Comparison of ENCODE assay signal across 8 cellular contexts in genomic region chr11:125110506-125110905, GRCh38. TPM values are rescaled to one million over a fixed set of nuclear protein-coding genes. Genes with fewer than 3 reads are reported as not detected.
A peak's percentile ranks its signal among the peaks of the same experiment; 100 is the strongest.
DNase-seq lines count a peak whose midpoint lies in the region; ATAC-seq and TF ChIP-seq lines count a peak whose summit lies in the region.

No MANE protein-coding gene starts in this region.

- H4K20me1 ChIP-seq in PC-9 (ENCODE audit: insufficient read depth): no peaks in the 10 kb centered on the region

- POLR2A ChIA-PET in PC-9 (lab: Charles Lee; ENCODE audit: unreplicated experiment): interaction anchor here (0.6 to 1.0 kb wide), 3 partner anchors 10 to 1022 kb away, joined by 3 to 9 read pairs (median 5); no protein-coding TSS in a partner anchor

- peaks cover 12% of the 10 kb centered on the region; the same call in 1 of the 2 replicates for H3K79me2 ChIP-seq in PC-9 (ENCODE audit: low read depth)

- peak overlapping the region; percentile 97; the same call in 1 of the 2 replicates for H2AFZ ChIP-seq in PC-9

- H3K27ac ChIP-seq in PC-9 (no peak overlapping the region), epithelial cell of prostate (peak overlapping the region; percentile 65)

- no peaks in the 10 kb centered on the region; the same call in 1 of the 2 replicates for H3K9me3 ChIP-seq in PC-9 (ENCODE audit: insufficient read depth, low read depth)

- no TSS peak for BruUV-seq in PC-9 (replicated peaks; lab: Mats Ljungman, UMichigan)

- peak overlapping the region; percentile 85 for H3K4me2 ChIP-seq in PC-9

- no peaks in the 10 kb centered on the region for H3K36me3 ChIP-seq in PC-9 (ENCODE audit: low read depth)

- no peaks in the 10 kb centered on the region for H3K27me3 ChIP-seq in PC-9 (ENCODE audit: insufficient read depth, low read depth)

- TF ChIP-seq CTCF in PC-9 (conservative IDR thresholded peaks at IDR 0.05) (no peak), omental fat pad (IDR thresholded peaks at IDR 0.05) (no peak)

- H3K4me1 ChIP-seq in PC-9 (replicated peaks; ENCODE audit: insufficient read depth): peaks cover 12% of the 10 kb centered on the region; the same call in 1 of the 2 replicates

- H3K9me2 ChIP-seq in PC-9 (ENCODE audit: insufficient read depth): no peaks in the 10 kb centered on the region

- ATAC-seq in omental fat pad (ENCODE audit: low FRiP score) (no peak), HG02798 (IDR thresholded peaks at IDR 0.05; ENCODE audit: poor library complexity, unreplicated experiment) (no peak)

- intact Hi-C loops in PC-9 (cut with micrococcal nuclease; ENCODE audit: unreplicated experiment): loop anchor here (2.0 kb wide), 2 partner anchors 20 to 32 kb away; no protein-coding TSS in a partner anchor

- H3F3A ChIP-seq in PC-9 (ENCODE audit: insufficient read depth, low read depth): peaks cover 9% of the 10 kb centered on the region; the same call in 1 of the 2 replicates

- DNase-seq in NCI-H1105 treated with DMSO at 0.1 percent for 48 hours (lab: John Stamatoyannopoulos, UW) (peak; percentile 9), NCI-H1105 (lab: John Stamatoyannopoulos, UW) (no peak), PC-9 (no peak), epithelial cell of prostate (ENCODE audit: low read depth, low spot score) (no peak), skeletal muscle cell (ENCODE audit: low read depth) (no peak), omental fat pad (ENCODE audit: low spot score) (no peak), NCI-H1048 (lab: John Stamatoyannopoulos, UW) (no peak)

- peak overlapping the region; percentile 89 for H3K4me3 ChIP-seq in PC-9
- H3K4me3 ChIP-seq in skeletal muscle cell (ENCODE audit: low read depth, low read length): peak overlapping the region; percentile 88

- CTCF ChIA-PET in PC-9 (lab: Charles Lee): interaction anchor here (0.6 kb wide), 1 partner anchor 9 kb away, joined by 4 read pairs; no protein-coding TSS in a partner anchor

RNA-seq across cellular contexts. Expression of gene TMEM218, which starts 0.9 kb away (rescaled TPM):
- total RNA-seq in PC-9 (2021) (16.4 and 20.5 TPM in 2 replicates), omental fat pad (10 to 100 TPM; 17.0 to 24.4 (median 21.9) TPM)

RNA-seq across cellular contexts. Expression of gene SLC37A2, which starts 47.4 kb away (rescaled TPM):
- total RNA-seq in PC-9 (2021) (14.6 and 24.0 TPM in 2 replicates), omental fat pad (10 to 100 TPM; 15.6 to 26.0 (median 21.5) TPM)

RNA-seq across cellular contexts. Expression of gene PKNOX2, which starts 54.0 kb away (rescaled TPM):
- total RNA-seq in PC-9 (2021) (not detected in 2 replicates), omental fat pad (1 to 10 TPM in 2 of 4 donors, under 1 TPM in 2; 0.19 to 2.7 (median 0.82) TPM)
